Comparison of ENCODE assay signal across 20 cellular contexts in the genomic region with DNA sequence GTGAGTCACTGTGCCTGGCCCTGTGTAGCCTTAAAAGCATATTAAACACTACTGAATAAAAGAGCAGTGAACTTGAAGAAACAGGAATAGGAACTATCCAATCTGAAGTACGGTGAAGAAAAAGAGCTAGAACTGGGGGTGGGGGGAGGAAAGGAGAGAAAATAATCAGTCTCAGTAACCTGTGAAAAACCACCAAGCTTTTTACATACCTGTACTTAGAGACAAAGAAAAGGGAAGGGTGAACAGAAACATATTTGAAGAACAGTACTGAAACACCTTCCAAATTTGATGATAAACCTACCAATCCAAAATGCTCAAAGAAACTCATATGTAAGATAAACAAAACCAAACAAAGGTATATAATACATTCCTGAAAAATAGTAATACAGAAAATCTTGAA.
DNase-seq lines count a peak whose midpoint lies in the region; ATAC-seq, FAIRE-seq and TF ChIP-seq lines count a peak whose summit lies in the region.
"Had no signal": no experiment of that assay in that cellular context is flagged by ENCODE, and none has a peak within 500 bp of the region (broad histone marks: within the 10 kb centered on the region; RNA-seq: fewer than 3 reads in every experiment).

No MANE protein-coding gene starts in this region.

- peaks cover 41% of the 10 kb centered on the region; the same call in 1 of the 2 replicates for H4K20me1 ChIP-seq in GM23338 (replicated peaks; ENCODE audit: insufficient read depth)

- H3K4me1 ChIP-seq in GM23338 (ENCODE audit: insufficient read depth) (no peaks in the 10 kb centered on the region), endodermal cell (ENCODE audit: control insufficient read depth, insufficient read depth, low read length) (no peaks in the 10 kb centered on the region)
- H3K4me1 ChIP-seq: Caco-2, colonic mucosa, uterus had no signal

- H3K27me3 ChIP-seq in GM23338 (ENCODE audit: insufficient read depth) (no peaks in the 10 kb centered on the region), endodermal cell (ENCODE audit: control insufficient read depth, insufficient read depth, low read length, poor library complexity, severe bottlenecking) (no peaks in the 10 kb centered on the region)
- H3K27me3 ChIP-seq: ascending aorta, colonic mucosa, uterus had no signal

- H3K4me3 ChIP-seq in GM23338 (no peak overlapping the region), endodermal cell (ENCODE audit: low read length) (no peak overlapping the region)
- H3K4me3 ChIP-seq: ascending aorta, colonic mucosa, SK-N-MC, uterus had no signal

- ATAC-seq in GM23338, result no peak
- no peak for ATAC-seq in activated B cell treated with CpG ODN at 0.5 μM for 24 hours (ENCODE audit: low read depth)
- no peak for ATAC-seq in HG03571 (IDR thresholded peaks at IDR 0.05; ENCODE audit: unreplicated experiment)

- peaks cover 28% of the 10 kb centered on the region for H3K4me1 Mint-ChIP-seq in CD14-positive monocyte
- peaks cover 12% of the 10 kb centered on the region for H3K4me1 Mint-ChIP-seq in GM23338
- H3K4me1 Mint-ChIP-seq in activated B cell treated with CpG ODN at 0.5 μM for 24 hours, result peaks cover 22% of the 10 kb centered on the region
- H3K4me1 Mint-ChIP-seq in endodermal cell, result peaks cover 7% of the 10 kb centered on the region

- H3K4me3 Mint-ChIP-seq in CD14-positive monocyte, result no peak overlapping the region
- H3K4me3 Mint-ChIP-seq in GM23338, result no peak overlapping the region
- no peak overlapping the region for H3K4me3 Mint-ChIP-seq in activated B cell treated with CpG ODN at 0.5 μM for 24 hours
- no peak overlapping the region for H3K4me3 Mint-ChIP-seq in endodermal cell

- no peak overlapping the region for H3K9ac ChIP-seq in endodermal cell (ENCODE audit: extremely low read depth, low read length, poor library complexity, severe bottlenecking)

- H3K9me3 ChIP-seq in endodermal cell (ENCODE audit: control insufficient read depth, low read length), result no peaks in the 10 kb centered on the region
- H3K9me3 ChIP-seq: ascending aorta, Caco-2, colonic mucosa, uterus had no signal

- no peak overlapping the region for H3K27ac ChIP-seq in GM23338 (ENCODE audit: low read depth)
- no peak overlapping the region for H3K27ac ChIP-seq in endodermal cell (ENCODE audit: low read depth, low read length)
- H3K27ac ChIP-seq: ascending aorta, colonic mucosa, SK-N-MC, uterus had no signal

- H3K27ac Mint-ChIP-seq in CD14-positive monocyte (peak overlapping the region; percentile 40 to 79 (median 64)), GM23338 (peak overlapping the region; percentile 91), activated B cell treated with CpG ODN at 0.5 μM for 24 hours (peak overlapping the region; percentile 5), endodermal cell (no peak overlapping the region)
- H3K27ac Mint-ChIP-seq: activated T-helper 2 cell treated with anti-CD3 and anti-CD28 coated beads, Interferon-gamma antibody, Interleukin-2, Interleukin-4, amounts not matched to agents 10 μg/mL and 5 μg/mL and 100 μg/mL, durations not matched to agents 14 hours and 24 hours and 36 hours had no signal

- H3K36me3 ChIP-seq in GM23338 (ENCODE audit: insufficient read depth) (no peaks in the 10 kb centered on the region; the same call in 1 of the 2 replicates), endodermal cell (ENCODE audit: control insufficient read depth, insufficient read depth, low read length) (peaks cover under 1% of the 10 kb centered on the region)
- H3K36me3 ChIP-seq: ascending aorta, colonic mucosa, uterus had no signal

- peaks cover 7 to 17% of the 10 kb centered on the region in 2 donors for H3K36me3 Mint-ChIP-seq in CD14-positive monocyte
- peaks cover 6% of the 10 kb centered on the region; the same call in 2 of the 3 replicates for H3K36me3 Mint-ChIP-seq in GM23338 (ENCODE audit: low read depth)
- peaks cover 6% of the 10 kb centered on the region for H3K36me3 Mint-ChIP-seq in activated B cell treated with CpG ODN at 0.5 μM for 24 hours (ENCODE audit: low read depth)
- H3K36me3 Mint-ChIP-seq in endodermal cell (ENCODE audit: low read depth), result peaks cover 14% of the 10 kb centered on the region

- intact Hi-C loops in CD14-positive monocyte (cut with micrococcal nuclease), result loop anchor here in 1 of 2 donors (10.0 kb wide), 1 partner anchor 60 kb away; no protein-coding TSS in a partner anchor
- intact Hi-C loops in activated B cell treated with CpG ODN at 0.5 μM for 24 hours (cut with micrococcal nuclease), result no loop called here

- TF ChIP-seq CTCF in CD14-positive monocyte (IDR thresholded peaks at IDR 0.05) (no peak), GM23338 (conservative IDR thresholded peaks at IDR 0.05; ENCODE audit: low read depth in 2 of 2) (no peak), activated B cell treated with CpG ODN at 0.5 μM for 24 hours (IDR thresholded peaks at IDR 0.05) (no peak), endodermal cell (conservative IDR thresholded peaks at IDR 0.05) (no peak)

- peaks cover 0 to 3% (median 0%) of the 10 kb centered on the region in 7 donors for H3K9me3 Mint-ChIP-seq in CD14-positive monocyte
- no peaks in the 10 kb centered on the region for H3K9me3 Mint-ChIP-seq in GM23338
- H3K9me3 Mint-ChIP-seq in activated B cell treated with CpG ODN at 0.5 μM for 24 hours, result peaks cover 5% of the 10 kb centered on the region
- no peaks in the 10 kb centered on the region for H3K9me3 Mint-ChIP-seq in endodermal cell
- H3K9me3 Mint-ChIP-seq: activated T-helper 2 cell treated with anti-CD3 and anti-CD28 coated beads, Interferon-gamma antibody, Interleukin-2, Interleukin-4, amounts not matched to agents 10 μg/mL and 5 μg/mL and 100 μg/mL, durations not matched to agents 14 hours and 24 hours and 36 hours had no signal

- DNase-seq in CD14-positive monocyte (ENCODE audit: low spot score) (no peak), GM18507 (ENCODE audit: extremely low spot score, insufficient read length, low read depth) (no peak), GM23338 (ENCODE audit: low spot score) (no peak), activated B cell treated with CpG ODN at 0.5 μM for 24 hours (no peak), endodermal cell (no peak), HEK293T (ENCODE audit: extremely low spot score) (no peak), NCI-H1417 (lab: John Stamatoyannopoulos, UW) (no peak)
- DNase-seq: activated CD4-positive, alpha-beta T cell treated with anti-CD3 and anti-CD28 coated beads, Interleukin-2, amount 50 U/mL, for 4 hours; Caco-2; colonic mucosa; foreskin melanocyte; GDM1; NCI-H2029; NCI-H526 treated with DMSO at 0.1 percent for 48 hours; stimulated activated CD4-positive, alpha-beta T cell treated with anti-CD3 and anti-CD28 coated beads, Interleukin-12 subunit alpha, Interleukin-12 subunit beta, amount 100 ng/mL, for 4 hours; uterus had no signal

- CTCF ChIA-PET in activated B cell treated with CpG ODN at 0.5 μM for 24 hours (lab: Charles Lee) (no interaction called here), HEK293T (lab: Yijun Ruan, JAX) (no interaction called here)

- 100% methylated on average over 1 of the region's 1 CpG; no CpG with 5 or more reads in 1 of the 2 experiments for WGBS in endodermal cell (ENCODE audit: insufficient coverage in 1 of 2, insufficient read length in 1 of 2), 2 experiments

- no peaks in the 10 kb centered on the region for H3K9me2 ChIP-seq in GM23338 (ENCODE audit: insufficient read depth)

- H2AFZ ChIP-seq in GM23338, result no peak overlapping the region

- H3K27me3 Mint-ChIP-seq in CD14-positive monocyte (ENCODE audit: low read depth in 3 of 3), result no peaks in the 10 kb centered on the region
- no peaks in the 10 kb centered on the region for H3K27me3 Mint-ChIP-seq in GM23338 (ENCODE audit: insufficient read depth, low read depth, poor library complexity)
- no peaks in the 10 kb centered on the region for H3K27me3 Mint-ChIP-seq in activated B cell treated with CpG ODN at 0.5 μM for 24 hours
- H3K27me3 Mint-ChIP-seq in endodermal cell (ENCODE audit: insufficient read depth), result no peaks in the 10 kb centered on the region

- POLR2A ChIA-PET in activated B cell treated with CpG ODN at 0.5 μM for 24 hours (lab: Charles Lee) (interaction anchor here (0.6 kb wide), 1 partner anchor 261 kb away, joined by 6 read pairs; no protein-coding TSS in a partner anchor), HEK293T (lab: Yijun Ruan, JAX) (no interaction called here)

- no peak overlapping the region for H3K4me2 ChIP-seq in GM23338

- peak; percentile 69 for FAIRE-seq in GM18507 (lab: Jason Lieb, UNC)

- peaks cover 100% of the 10 kb centered on the region for H3K79me2 ChIP-seq in GM23338 (replicated peaks; ENCODE audit: insufficient read depth)

- no peaks in the 10 kb centered on the region for H3F3A ChIP-seq in GM23338 (replicated peaks; ENCODE audit: low read depth)

TF ChIP-seq in GM23338, 12 proteins besides CTCF, POLR2A, EP300 and RAD21 (continues in another document):
- TF ChIP-seq ETS1 (IDR thresholded peaks at IDR 0.05), result no peak
- no peak for TF ChIP-seq NANOG (IDR thresholded peaks at IDR 0.05; ENCODE audit: borderline replicate concordance)
- TF ChIP-seq EZH2phosphoT487 (IDR thresholded peaks at IDR 0.05; ENCODE audit: unreplicated experiment), result no peak
- TF ChIP-seq EZH2 (IDR thresholded peaks at IDR 0.05; ENCODE audit: low read depth, unreplicated experiment), result no peak
- no peak for TF ChIP-seq ZNF114 (CRISPR knock-in tag; IDR thresholded peaks at IDR 0.05)

TF ChIP-seq in HEK293T, 16 proteins besides CTCF, POLR2A, EP300 and RAD21:
- TF ChIP-seq PKNOX1 (IDR thresholded peaks at IDR 0.05) (no peak), FOXM1 (IDR thresholded peaks at IDR 0.05; ENCODE audit: borderline replicate concordance) (no peak), BHLHE40 (IDR thresholded peaks at IDR 0.05; ENCODE audit: borderline replicate concordance) (no peak), NFRKB (IDR thresholded peaks at IDR 0.05) (no peak), ARNT (IDR thresholded peaks at IDR 0.05) (no peak), CTBP1 (IDR thresholded peaks at IDR 0.05; ENCODE audit: borderline replicate concordance) (no peak), FOXK2 (IDR thresholded peaks at IDR 0.05) (no peak), L3MBTL2 (conservative IDR thresholded peaks at IDR 0.05) (no peak), FOXA1 (IDR thresholded peaks at IDR 0.05) (no peak), ELF4 (IDR thresholded peaks at IDR 0.05) (no peak), HDGF (IDR thresholded peaks at IDR 0.05; ENCODE audit: borderline replicate concordance) (no peak)
